In the genomic region with DNA sequence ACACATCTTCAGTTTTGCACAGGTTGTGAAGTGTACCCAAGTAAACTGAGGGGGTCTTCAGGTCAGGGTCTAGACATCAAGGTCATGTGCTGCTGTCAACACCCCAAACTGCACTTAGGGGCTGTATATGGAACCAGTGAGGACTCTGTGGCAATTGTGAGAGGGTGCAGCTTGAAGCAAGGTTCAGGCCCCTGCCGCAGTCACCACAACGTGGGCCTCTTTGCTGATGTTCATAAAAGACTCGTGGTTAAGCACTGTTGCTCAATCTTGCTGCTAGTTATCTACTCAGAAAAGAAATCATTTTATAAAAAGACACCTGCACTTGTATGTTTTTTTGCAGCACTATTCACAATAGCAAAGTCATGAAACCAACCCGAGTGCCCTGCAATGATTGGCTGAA, we compare ENCODE assay signal across 30 cellular contexts.
"Had no signal": no experiment of that assay in that cellular context is flagged by ENCODE, and none has a peak within 500 bp of the region (broad histone marks: within the 10 kb centered on the region; RNA-seq: fewer than 3 reads in every experiment).

No MANE protein-coding gene starts in this region.

- H3K36me3 Mint-ChIP-seq: activated naive CD8-positive, alpha-beta T cell treated with anti-CD3 and anti-CD28 coated beads, Interleukin-2, amount 10 ng/mL, durations not matched to agents 7 days and 5 days had no signal

- H3K27ac Mint-ChIP-seq: activated CD4-positive, alpha-beta memory T cell treated with anti-CD3 and anti-CD28 coated beads, Interleukin-2, amount 10 ng/mL, durations not matched to agents 7 days and 5 days; activated naive CD8-positive, alpha-beta T cell treated with anti-CD3 and anti-CD28 coated beads, Interleukin-2, amount 10 ng/mL, durations not matched to agents 7 days and 5 days; activated T-cell treated with anti-CD3 and anti-CD28 coated beads, Interleukin-2, amount 50 U/mL, for 72 hours; activated T-helper 17 cell treated with anti-CD3 and anti-CD28 coated beads, Interleukin-2, amount 50 U/mL, for 72 hours had no signal

- ATAC-seq: activated T-cell treated with anti-CD3 and anti-CD28 coated beads, Interleukin-2, amount 50 U/mL, for 72 hours; activated T-helper 17 cell treated with anti-CD3 and anti-CD28 coated beads, Interleukin-2, amount 50 U/mL, for 72 hours; body of pancreas; Panc1 had no signal

- H3K27ac ChIP-seq: ascending aorta, body of pancreas, breast epithelium, SJCRH30, SK-N-MC, WERI-Rb-1 had no signal

- H3K4me1 Mint-ChIP-seq: activated CD4-positive, alpha-beta memory T cell treated with anti-CD3 and anti-CD28 coated beads, Interleukin-2, amount 10 ng/mL, durations not matched to agents 7 days and 5 days; activated naive CD8-positive, alpha-beta T cell treated with anti-CD3 and anti-CD28 coated beads, Interleukin-2, amount 10 ng/mL, durations not matched to agents 7 days and 5 days; activated T-helper 17 cell treated with anti-CD3 and anti-CD28 coated beads, Interleukin-2, amount 50 U/mL, for 72 hours had no signal

- H3K4me3 ChIP-seq: ascending aorta, body of pancreas, breast epithelium, SJCRH30, SK-N-MC had no signal

- DNase-seq: activated CD4-positive, alpha-beta memory T cell treated with anti-CD3 and anti-CD28 coated beads, Interleukin-2, amount 10 ng/mL, durations not matched to agents 7 days and 5 days; activated CD4-positive, alpha-beta T cell treated with anti-CD3 and anti-CD28 coated beads for 1 hour; activated CD4-positive, alpha-beta T cell treated with anti-CD3 and anti-CD28 coated beads for 48 hours; activated CD4-positive, CD25-positive, alpha-beta regulatory T cell; activated effector memory CD4-positive, alpha-beta T cell treated with anti-CD3 and anti-CD28 coated beads, Interleukin-2, amount 50 U/mL, for 16 hours; activated naive CD4-positive, alpha-beta T cell; activated naive CD4-positive, alpha-beta T cell treated with anti-CD3 and anti-CD28 coated beads, Interleukin-2, amount 50 U/mL, for 16 hours; activated naive CD8-positive, alpha-beta T cell treated with anti-CD3 and anti-CD28 coated beads, Interleukin-2, amount 10 ng/mL, durations not matched to agents 7 days and 5 days; activated T-cell treated with anti-CD3 and anti-CD28 coated beads, Interleukin-2, amount 50 U/mL, for 1 hour; activated T-cell treated with anti-CD3 and anti-CD28 coated beads, Interleukin-2, amount 50 U/mL, for 72 hours; amygdala; body of pancreas; NCI-H1105; NCI-H1417 treated with DMSO at 0.1 percent for 48 hours; NCI-H187 treated with DMSO at 0.1 percent for 48 hours; NCI-H2081; NCI-H226; NCI-H446 treated with DMSO at 0.1 percent for 48 hours; NCI-H524; NCI-H69; NCI-H82; SHP77; SJCRH30; T1000; WERI-Rb-1 had no signal

- H3K27me3 ChIP-seq: ascending aorta, body of pancreas, SJCRH30 had no signal

- H3K9me3 ChIP-seq: ascending aorta, body of pancreas, breast epithelium, SJCRH30 had no signal

- H3K4me1 ChIP-seq: ascending aorta, body of pancreas, breast epithelium, SJCRH30 had no signal

- H3K36me3 ChIP-seq: ascending aorta, breast epithelium, SJCRH30, WERI-Rb-1 had no signal

- H3K4me3 Mint-ChIP-seq: activated CD4-positive, alpha-beta memory T cell treated with anti-CD3 and anti-CD28 coated beads, Interleukin-2, amount 10 ng/mL, durations not matched to agents 7 days and 5 days; activated naive CD8-positive, alpha-beta T cell treated with anti-CD3 and anti-CD28 coated beads, Interleukin-2, amount 10 ng/mL, durations not matched to agents 7 days and 5 days; activated T-cell treated with anti-CD3 and anti-CD28 coated beads, Interleukin-2, amount 50 U/mL, for 72 hours; activated T-helper 17 cell treated with anti-CD3 and anti-CD28 coated beads, Interleukin-2, amount 50 U/mL, for 72 hours had no signal

- H3K27me3 Mint-ChIP-seq: activated CD4-positive, alpha-beta memory T cell treated with anti-CD3 and anti-CD28 coated beads, Interleukin-2, amount 10 ng/mL, durations not matched to agents 7 days and 5 days; activated naive CD8-positive, alpha-beta T cell treated with anti-CD3 and anti-CD28 coated beads, Interleukin-2, amount 10 ng/mL, durations not matched to agents 7 days and 5 days; activated T-helper 17 cell treated with anti-CD3 and anti-CD28 coated beads, Interleukin-2, amount 50 U/mL, for 72 hours had no signal
